Comparison of ENCODE assay signal across 2 cellular contexts in the genomic region with DNA sequence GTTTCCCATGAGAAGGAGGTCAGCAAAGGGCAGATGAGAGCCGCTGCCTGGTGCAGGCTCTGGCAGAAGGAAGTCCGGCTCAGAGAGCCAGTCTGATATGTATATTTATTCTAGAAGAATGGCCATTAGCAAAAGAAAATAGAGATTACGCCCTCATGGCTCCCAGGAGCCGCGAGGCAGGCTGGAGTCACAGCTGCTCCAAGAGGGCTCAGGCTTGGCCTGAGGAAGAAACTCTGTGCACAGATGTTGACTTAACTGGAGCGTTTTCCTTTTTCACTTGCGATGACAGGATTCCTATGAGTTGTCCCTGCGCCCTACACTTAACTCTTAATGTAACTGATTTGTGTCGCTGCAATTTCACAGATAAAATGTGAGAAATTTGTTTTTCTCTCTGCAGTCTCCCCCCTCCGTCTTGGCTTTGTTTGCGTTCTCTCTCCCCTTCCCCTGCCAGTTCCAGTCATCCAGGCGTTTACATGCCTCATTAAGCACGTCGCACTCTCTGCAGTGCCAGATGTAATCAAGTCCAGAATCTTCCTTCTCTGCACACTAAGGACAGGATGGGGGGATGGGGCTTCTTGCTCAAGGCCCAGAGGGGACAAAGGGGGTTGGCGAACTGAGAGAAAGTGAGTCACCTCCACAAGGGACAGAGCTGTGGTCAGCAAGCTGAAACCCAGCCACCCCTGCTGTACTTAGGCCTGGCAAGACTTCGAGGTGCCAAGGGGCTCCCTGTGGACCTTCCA.
TF ChIP-seq lines count a peak whose summit lies in the region.

No MANE protein-coding gene starts in this region.

TF ChIP-seq in IMR-90, 13 proteins besides CTCF, POLR2A, EP300 and RAD21 (continued from another document):
- TF ChIP-seq FOS (IDR thresholded peaks at IDR 0.05; ENCODE audit: low read depth, low read length): no peak
- TF ChIP-seq, protein P1, sequence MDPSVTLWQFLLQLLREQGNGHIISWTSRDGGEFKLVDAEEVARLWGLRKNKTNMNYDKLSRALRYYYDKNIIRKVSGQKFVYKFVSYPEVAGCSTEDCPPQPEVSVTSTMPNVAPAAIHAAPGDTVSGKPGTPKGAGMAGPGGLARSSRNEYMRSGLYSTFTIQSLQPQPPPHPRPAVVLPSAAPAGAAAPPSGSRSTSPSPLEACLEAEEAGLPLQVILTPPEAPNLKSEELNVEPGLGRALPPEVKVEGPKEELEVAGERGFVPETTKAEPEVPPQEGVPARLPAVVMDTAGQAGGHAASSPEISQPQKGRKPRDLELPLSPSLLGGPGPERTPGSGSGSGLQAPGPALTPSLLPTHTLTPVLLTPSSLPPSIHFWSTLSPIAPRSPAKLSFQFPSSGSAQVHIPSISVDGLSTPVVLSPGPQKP (IDR thresholded peaks at IDR 0.05; ENCODE audit: borderline replicate concordance, low read depth, low read length): no peak
- no peak for TF ChIP-seq RFX5 (IDR thresholded peaks at IDR 0.05; ENCODE audit: low read depth, low read length)
- TF ChIP-seq NFE2L2 (IDR thresholded peaks at IDR 0.05; ENCODE audit: low read depth, low read length): no peak
- TF ChIP-seq MAFK (IDR thresholded peaks at IDR 0.05; ENCODE audit: low read depth, low read length): no peak
- no peak for TF ChIP-seq MAZ (IDR thresholded peaks at IDR 0.05; ENCODE audit: borderline replicate concordance, low read depth, low read length)
- no peak for TF ChIP-seq CHD1 (IDR thresholded peaks at IDR 0.05; ENCODE audit: low read depth, low read length)
- TF ChIP-seq MXI1 (IDR thresholded peaks at IDR 0.05; ENCODE audit: borderline replicate concordance, low read depth, low read length): no peak
TF ChIP-seq in IMR-90: peak in this region for 0.

TF ChIP-seq in SK-N-SH treated with all-trans-retinoic acid at 6 μM for 48 hours, 23 proteins besides CTCF, POLR2A, EP300 and RAD21 (continued from another document):
- TF ChIP-seq TCF4 (CRISPR knock-in tag; IDR thresholded peaks at IDR 0.05; ENCODE audit: borderline replicate concordance) (0 out of 2 replicates have a peak, but pooled peaks have one; percentile 19), RARB (CRISPR knock-in tag; IDR thresholded peaks at IDR 0.05) (no peak)
- TF ChIP-seq, protein P2, sequence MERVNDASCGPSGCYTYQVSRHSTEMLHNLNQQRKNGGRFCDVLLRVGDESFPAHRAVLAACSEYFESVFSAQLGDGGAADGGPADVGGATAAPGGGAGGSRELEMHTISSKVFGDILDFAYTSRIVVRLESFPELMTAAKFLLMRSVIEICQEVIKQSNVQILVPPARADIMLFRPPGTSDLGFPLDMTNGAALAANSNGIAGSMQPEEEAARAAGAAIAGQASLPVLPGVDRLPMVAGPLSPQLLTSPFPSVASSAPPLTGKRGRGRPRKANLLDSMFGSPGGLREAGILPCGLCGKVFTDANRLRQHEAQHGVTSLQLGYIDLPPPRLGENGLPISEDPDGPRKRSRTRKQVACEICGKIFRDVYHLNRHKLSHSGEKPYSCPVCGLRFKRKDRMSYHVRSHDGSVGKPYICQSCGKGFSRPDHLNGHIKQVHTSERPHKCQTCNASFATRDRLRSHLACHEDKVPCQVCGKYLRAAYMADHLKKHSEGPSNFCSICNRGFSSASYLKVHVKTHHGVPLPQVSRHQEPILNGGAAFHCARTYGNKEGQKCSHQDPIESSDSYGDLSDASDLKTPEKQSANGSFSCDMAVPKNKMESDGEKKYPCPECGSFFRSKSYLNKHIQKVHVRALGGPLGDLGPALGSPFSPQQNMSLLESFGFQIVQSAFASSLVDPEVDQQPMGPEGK (CRISPR knock-in tag; IDR thresholded peaks at IDR 0.05; ENCODE audit: borderline replicate concordance): no peak
